ENCODE assay signal across 8 cellular contexts in genomic region chr7:2528481-2529095, GRCh38. TPM values are rescaled to one million over a fixed set of nuclear protein-coding genes. Genes with fewer than 3 reads are reported as not detected.
DNase-seq lines count a peak whose midpoint lies in the region; ATAC-seq, FAIRE-seq and TF ChIP-seq lines count a peak whose summit lies in the region.

No MANE protein-coding gene starts in this region.

- H3K4me1 ChIP-seq in liver (ENCODE audit: control insufficient read depth in 4 of 4, insufficient read depth in 4 of 4, low read length in 3 of 4) (peaks cover 0 to 11% (median 2%) of the 10 kb centered on the region in 4 donors), HepG2 (ENCODE audit: insufficient read depth, low read length) (peaks cover 51% of the 10 kb centered on the region), keratinocyte (ENCODE audit: control insufficient read depth, extremely low read depth, insufficient read depth, low read length) (peaks cover 53% of the 10 kb centered on the region), upper lobe of left lung (peaks cover 63 to 83% (median 82%) of the 10 kb centered on the region in 4 donors)

- TF ChIP-seq RAD21 in liver (IDR thresholded peaks at IDR 0.05) = no peak
- no peak for TF ChIP-seq RAD21 in HepG2 (CRISPR knock-in tag; IDR thresholded peaks at IDR 0.05)

- intact Hi-C loops in HepG2 (cut with micrococcal nuclease; ENCODE audit: unreplicated experiment) = no loop called here

- H3K79me2 ChIP-seq in HepG2 (ENCODE audit: insufficient read depth, low read length) (no peaks in the 10 kb centered on the region), keratinocyte (ENCODE audit: control insufficient read depth, insufficient read depth, low read length) (no peaks in the 10 kb centered on the region)

- 76% methylated on average over 18 of the region's 18 CpGs for WGBS in liver
- whole genome bisulfite sequencing in HepG2 (ENCODE audit: low lambda C conversion rate) = 60% methylated on average over 3 of the region's 18 CpGs
- 74 to 85% methylated on average over 9 to 18 of the region's 18 CpGs for WGBS in upper lobe of left lung, 2 donors

- no peak for TF ChIP-seq CTCF in liver (IDR thresholded peaks at IDR 0.05; ENCODE audit: low read depth, low read length, missing input control)
- no peak for TF ChIP-seq CTCF in HepG2 (CRISPR knock-in tag; IDR thresholded peaks at IDR 0.05)
- no peak for TF ChIP-seq CTCF in VCaP (conservative IDR thresholded peaks at IDR 0.05)
- no peak for TF ChIP-seq CTCF in keratinocyte (optimal IDR thresholded peaks at IDR 0.05 in 1 of 3, IDR thresholded peaks at IDR 0.05 in 1 of 3, conservative IDR thresholded peaks at IDR 0.05 in 1 of 3; ENCODE audit: extremely low read depth in 1 of 3, insufficient read depth in 2 of 3, low read length in 3 of 3)
- no peak for TF ChIP-seq CTCF in upper lobe of left lung (IDR thresholded peaks at IDR 0.05)

- peak overlapping the region; percentile 8 to 20 for H3K27ac ChIP-seq in liver (ENCODE audit: low read depth in 1 of 2, low read length in 2 of 2)
- no peak overlapping the region for H3K27ac ChIP-seq in HepG2 (ENCODE audit: extremely low read length, insufficient read depth, low read length)
- H3K27ac ChIP-seq in VCaP = peak overlapping the region; percentile 38; the same call in 1 of the 2 replicates
- H3K27ac ChIP-seq in keratinocyte (ENCODE audit: control insufficient read depth, insufficient read depth, low read length) = peak overlapping the region; percentile 8
- peak overlapping the region; percentile 82 to 96 (median 86) for H3K27ac ChIP-seq in upper lobe of left lung

- H3K27me3 ChIP-seq in liver (ENCODE audit: control insufficient read depth in 4 of 4, insufficient read depth in 4 of 4, low read length in 3 of 4) = no peaks in the 10 kb centered on the region
- peaks cover 0 to 13% of the 10 kb centered on the region in 2 experiments; a peak in 1 of 5 replicates for H3K27me3 ChIP-seq in HepG2 (ENCODE audit: control insufficient read depth in 1 of 2, insufficient read depth in 2 of 2, low read length in 2 of 2)
- no peaks in the 10 kb centered on the region for H3K27me3 ChIP-seq in keratinocyte (ENCODE audit: control insufficient read depth, extremely low read depth, insufficient read depth, low read length)
- peaks cover 0 to 5% (median 0%) of the 10 kb centered on the region in 4 donors for H3K27me3 ChIP-seq in upper lobe of left lung

- H3K4me2 ChIP-seq in HepG2 (ENCODE audit: low read depth, low read length) (no peak overlapping the region), keratinocyte (ENCODE audit: control insufficient read depth, extremely low read depth, insufficient read depth, low read depth, low read length) (no peak overlapping the region)

- H3K4me3 ChIP-seq in liver (ENCODE audit: low read depth in 1 of 3, low read length in 3 of 3) (no peak overlapping the region), HepG2 (replicated peaks in 1 of 3; ENCODE audit: insufficient read depth in 1 of 3, low read depth in 2 of 3, low read length in 3 of 3) (no peak overlapping the region), keratinocyte (ENCODE audit: control insufficient read depth in 2 of 3, extremely low read depth in 1 of 3, insufficient read depth in 2 of 3, low read depth in 1 of 3, low read length in 3 of 3) (no peak overlapping the region), upper lobe of left lung (peak overlapping the region in 2 of 4 donors; percentile 10 to 12)

- BruUV-seq in HepG2 (replicated peaks; lab: Mats Ljungman, UMichigan) = no TSS peak

- TF ChIP-seq EP300 in HepG2 (IDR thresholded peaks at IDR 0.05; ENCODE audit: low read depth in 2 of 2, low read length in 2 of 2) (no peak), HepG2 (CRISPR knock-in tag; IDR thresholded peaks at IDR 0.05; ENCODE audit: borderline replicate concordance) (no peak), upper lobe of left lung (IDR thresholded peaks at IDR 0.05) (no peak)

- dilution Hi-C loops in keratinocyte (cut with MboI; ENCODE audit: extremely low pct_ligation_motif_present, low sequenced_read_pairs) = no loop called here

- no peaks in the 10 kb centered on the region for H4K20me1 ChIP-seq in HepG2 (ENCODE audit: insufficient read depth, low read length)
- peaks cover 4% of the 10 kb centered on the region for H4K20me1 ChIP-seq in keratinocyte (ENCODE audit: control insufficient read depth, extremely low read depth, insufficient read depth, low read length)

- no peaks in the 10 kb centered on the region for H3K9me1 ChIP-seq in keratinocyte (ENCODE audit: control insufficient read depth, extremely low read depth, insufficient read depth, low read length)

- FAIRE-seq in HepG2 (lab: Jason Lieb, UNC) (no peak), keratinocyte (lab: Jason Lieb, UNC) (no peak)

- no peak for DNase-seq in HepG2 (ENCODE audit: low spot score)
- no peak for DNase-seq in keratinocyte (ENCODE audit: low read depth, low spot score)
- peak in 1 of 2 donors; percentile 85 for DNase-seq in upper lobe of left lung
- no peak for DNase-seq in NCI-H446 treated with DMSO at 0.1 percent for 48 hours (lab: John Stamatoyannopoulos, UW)

- TF ChIP-seq POLR2A in HepG2 (IDR thresholded peaks at IDR 0.05; ENCODE audit: insufficient read depth in 1 of 2, low read depth in 2 of 2, low read length in 2 of 2) (no peak), upper lobe of left lung (IDR thresholded peaks at IDR 0.05) (no peak)

- H3K9me3 ChIP-seq in liver (ENCODE audit: control insufficient read depth in 4 of 4, low read length in 3 of 4) (no peaks in the 10 kb centered on the region), HepG2 (ENCODE audit: low read length) (no peaks in the 10 kb centered on the region), keratinocyte (ENCODE audit: control insufficient read depth, low read depth, low read length) (no peaks in the 10 kb centered on the region), upper lobe of left lung (no peaks in the 10 kb centered on the region)

- no peak overlapping the region for H3K9ac ChIP-seq in liver (ENCODE audit: low read depth in 1 of 2, low read length in 2 of 2)
- no peak overlapping the region for H3K9ac ChIP-seq in HepG2 (ENCODE audit: insufficient read depth, low read depth, low read length)
- no peak overlapping the region for H3K9ac ChIP-seq in keratinocyte (ENCODE audit: control insufficient read depth, extremely low read depth, insufficient read depth, low read length)

- H3K36me3 ChIP-seq in liver (ENCODE audit: control insufficient read depth in 4 of 4, insufficient read depth in 3 of 4, low read depth in 1 of 4, low read length in 3 of 4) (no peaks in the 10 kb centered on the region), HepG2 (replicated peaks in 1 of 2; ENCODE audit: control insufficient read depth in 1 of 2, insufficient read depth in 2 of 2, low read length in 2 of 2) (no peaks in the 10 kb centered on the region), keratinocyte (ENCODE audit: control insufficient read depth in 2 of 2, extremely low read depth in 1 of 2, insufficient read depth in 2 of 2, low read length in 2 of 2) (peaks cover 10 to 12% of the 10 kb centered on the region in 2 experiments), upper lobe of left lung (peaks cover 0 to 29% (median 19%) of the 10 kb centered on the region in 4 donors)

- CTCF ChIA-PET in HepG2 (lab: Yijun Ruan, JAX; ENCODE audit: low intra/inter-chr PET ratio, low total read pairs) = no interaction called here

- ATAC-seq in HepG2 = no peak
- ATAC-seq in upper lobe of left lung (ENCODE audit: low FRiP score in 2 of 2) = no peak
- no peak for ATAC-seq in HG02938 (IDR thresholded peaks at IDR 0.05; ENCODE audit: unreplicated experiment)
- no peak for ATAC-seq in GM19328 (IDR thresholded peaks at IDR 0.05; ENCODE audit: unreplicated experiment)

- H2AFZ ChIP-seq in HepG2 (ENCODE audit: low read length) (no peak overlapping the region), keratinocyte (ENCODE audit: control insufficient read depth, low read length) (no peak overlapping the region)

- POLR2A ChIA-PET in HepG2 (lab: Yijun Ruan, JAX) = interaction anchor here (1.1 kb wide), 1 partner anchor 27 kb away, joined by 3 read pairs; no protein-coding TSS in a partner anchor

- in situ Hi-C loops in HepG2 (cut with HindIII; ENCODE audit: extremely low pct_ligation_motif_present, low pct_unique_long_range_greater_than_20kb) = no loop called here

RNA-seq across cellular contexts. Expression of gene LFNG, which starts 9.0 kb away (rescaled TPM):
- total RNA-seq in liver = 1 to 10 TPM; 2.8 to 2.9 TPM
- 1 to 10 TPM in 1 of 2 donors, under 1 TPM in 1; 0.22 to 2.4 TPM for polyA plus RNA-seq in liver
- total RNA-seq in HepG2 (2016; rRNA removed; fragmentation: Illumina TruSeq; extraction: Trizol) = 0.44 TPM in 1 of 2 replicates, not detected in the other
- not detected in 2 replicates for total RNA-seq in HepG2 (2016; cell fraction: cytosol; rRNA removed; fragmentation: Illumina TruSeq; extraction: Trizol; ENCODE audit: low read depth)
- total RNA-seq in HepG2 (2016; cell fraction: insoluble cytoplasmic fraction; rRNA removed; fragmentation: Illumina TruSeq; extraction: Trizol) = 0.18 and 0.80 TPM in 2 replicates
- 0.22 and 0.24 TPM in 2 replicates for total RNA-seq in HepG2 (2016; cell fraction: membrane; rRNA removed; fragmentation: Illumina TruSeq; extraction: Trizol)
- total RNA-seq in HepG2 (2016; cell fraction: nucleus; rRNA removed; fragmentation: Illumina TruSeq; extraction: Trizol) = 0.19 and 0.81 TPM in 2 replicates
- 1.5 and 1.6 TPM in 2 replicates for polyA plus RNA-seq in HepG2 (2011; rRNA removed)
- polyA plus RNA-seq in HepG2 (2011; cell fraction: cytosol; rRNA removed) = 1.1 and 2.1 TPM in 2 replicates
- polyA plus RNA-seq in HepG2 (2011; cell fraction: nucleus; rRNA removed) = 3.6 and 4.6 TPM in 2 replicates
- 0.72 and 1.2 TPM in 2 replicates for polyA plus RNA-seq in HepG2 (2012)
- 0.07 and 0.11 TPM in 2 replicates for polyA plus RNA-seq in HepG2 (2016; cell fraction: cytosol; fragmentation: Illumina TruSeq; extraction: Trizol; ENCODE audit: low read depth)
- 0.16 TPM in 1 of 2 replicates, not detected in the other for polyA plus RNA-seq in HepG2 (2016; cell fraction: insoluble cytoplasmic fraction; fragmentation: Illumina TruSeq; extraction: Trizol; ENCODE audit: low read depth)
- 0.12 and 0.18 TPM in 2 replicates for polyA plus RNA-seq in HepG2 (2016; cell fraction: membrane; fragmentation: Illumina TruSeq; extraction: Trizol; ENCODE audit: low read depth)
- polyA plus RNA-seq in HepG2 (2016; cell fraction: nucleus; fragmentation: Illumina TruSeq; extraction: Trizol; ENCODE audit: insufficient read depth, low read depth) = 0.70 and 1.00 TPM in 2 replicates
- 3.4 and 11.1 TPM in 2 replicates for polyA minus RNA-seq in HepG2 (2011; rRNA and poly(A)+ RNA removed; ENCODE audit: low replicate concordance)
- polyA minus RNA-seq in HepG2 (2011; cell fraction: cytosol; rRNA and poly(A)+ RNA removed) = 1.5 TPM in 2 replicates
- 2.4 and 4.6 TPM in 2 replicates for polyA minus RNA-seq in HepG2 (2011; cell fraction: nucleus; rRNA and poly(A)+ RNA removed)
- 17.7 to 21.1 TPM (median 20.8 TPM) in 3 replicates for polyA plus RNA-seq in keratinocyte
- 2.1 TPM for polyA plus RNA-seq in keratinocyte (2011; ENCODE audit: low read depth)
- polyA plus RNA-seq in keratinocyte (2011; cell fraction: cytosol; rRNA removed) = 7.5 and 18.4 TPM in 2 replicates
- polyA plus RNA-seq in keratinocyte (2011; cell fraction: nucleus; rRNA removed) = 24.0 and 32.4 TPM in 2 replicates
- 9.3 and 26.0 TPM in 2 replicates for polyA plus RNA-seq in keratinocyte (2012; ENCODE audit: low replicate concordance)
- 13.9 to 24.5 TPM (median 14.2 TPM) in 3 replicates for polyA minus RNA-seq in keratinocyte
- polyA minus RNA-seq in keratinocyte (2011; cell fraction: cytosol; rRNA and poly(A)+ RNA removed) = 40.9 TPM
- 27.8 and 29.3 TPM in 2 replicates for polyA minus RNA-seq in keratinocyte (2011; cell fraction: nucleus; rRNA and poly(A)+ RNA removed)
- 10 to 100 TPM; 30.6 to 62.9 (median 45.2) TPM for total RNA-seq in upper lobe of left lung

RNA-seq across cellular contexts. Expression of gene BRAT1, which starts 26.7 kb away (rescaled TPM):
- total RNA-seq in liver = 10 to 100 TPM; 16.5 to 20.7 TPM
- polyA plus RNA-seq in liver = 10 to 100 TPM in 1 of 2 donors, 1 to 10 TPM in 1; 10.0 to 16.9 TPM
- 16.7 and 20.3 TPM in 2 replicates for total RNA-seq in HepG2 (2016; rRNA removed; fragmentation: Illumina TruSeq; extraction: Trizol)
- total RNA-seq in HepG2 (2016; cell fraction: cytosol; rRNA removed; fragmentation: Illumina TruSeq; extraction: Trizol; ENCODE audit: low read depth) = 3.4 and 3.6 TPM in 2 replicates
- total RNA-seq in HepG2 (2016; cell fraction: insoluble cytoplasmic fraction; rRNA removed; fragmentation: Illumina TruSeq; extraction: Trizol) = 13.2 and 21.6 TPM in 2 replicates
- 6.7 and 7.9 TPM in 2 replicates for total RNA-seq in HepG2 (2016; cell fraction: membrane; rRNA removed; fragmentation: Illumina TruSeq; extraction: Trizol)
- 18.7 and 21.1 TPM in 2 replicates for total RNA-seq in HepG2 (2016; cell fraction: nucleus; rRNA removed; fragmentation: Illumina TruSeq; extraction: Trizol)
- polyA plus RNA-seq in HepG2 (2011; rRNA removed) = 10.2 and 14.6 TPM in 2 replicates
- polyA plus RNA-seq in HepG2 (2011; cell fraction: cytosol; rRNA removed) = 5.0 and 10.7 TPM in 2 replicates
- polyA plus RNA-seq in HepG2 (2011; cell fraction: nucleus; rRNA removed) = 126 and 171 TPM in 2 replicates
- 10.2 and 14.9 TPM in 2 replicates for polyA plus RNA-seq in HepG2 (2012)
- 1.2 and 1.3 TPM in 2 replicates for polyA plus RNA-seq in HepG2 (2016; cell fraction: cytosol; fragmentation: Illumina TruSeq; extraction: Trizol; ENCODE audit: low read depth)
- 10.1 and 12.8 TPM in 2 replicates for polyA plus RNA-seq in HepG2 (2016; cell fraction: insoluble cytoplasmic fraction; fragmentation: Illumina TruSeq; extraction: Trizol; ENCODE audit: low read depth)
- 3.8 and 4.4 TPM in 2 replicates for polyA plus RNA-seq in HepG2 (2016; cell fraction: membrane; fragmentation: Illumina TruSeq; extraction: Trizol; ENCODE audit: low read depth)
- 43.7 and 48.3 TPM in 2 replicates for polyA plus RNA-seq in HepG2 (2016; cell fraction: nucleus; fragmentation: Illumina TruSeq; extraction: Trizol; ENCODE audit: insufficient read depth, low read depth)
- 16.2 and 23.5 TPM in 2 replicates for polyA minus RNA-seq in HepG2 (2011; rRNA and poly(A)+ RNA removed; ENCODE audit: low replicate concordance)
- 7.9 and 8.9 TPM in 2 replicates for polyA minus RNA-seq in HepG2 (2011; cell fraction: cytosol; rRNA and poly(A)+ RNA removed)
- 10.3 and 10.4 TPM in 2 replicates for polyA minus RNA-seq in HepG2 (2011; cell fraction: nucleus; rRNA and poly(A)+ RNA removed)
- polyA plus RNA-seq in keratinocyte = 6.4 to 12.6 TPM (median 10.0 TPM) in 3 replicates
- 2.5 TPM for polyA plus RNA-seq in keratinocyte (2011; ENCODE audit: low read depth)
- 4.4 and 12.9 TPM in 2 replicates for polyA plus RNA-seq in keratinocyte (2011; cell fraction: cytosol; rRNA removed)
- 22.6 and 32.9 TPM in 2 replicates for polyA plus RNA-seq in keratinocyte (2011; cell fraction: nucleus; rRNA removed)
- polyA plus RNA-seq in keratinocyte (2012; ENCODE audit: low replicate concordance) = 9.7 and 18.5 TPM in 2 replicates
- polyA minus RNA-seq in keratinocyte = 5.1 to 12.8 TPM (median 8.4 TPM) in 3 replicates
- 29.2 TPM for polyA minus RNA-seq in keratinocyte (2011; cell fraction: cytosol; rRNA and poly(A)+ RNA removed)
- 18.2 and 19.3 TPM in 2 replicates for polyA minus RNA-seq in keratinocyte (2011; cell fraction: nucleus; rRNA and poly(A)+ RNA removed)
- total RNA-seq in upper lobe of left lung = 10 to 100 TPM; 23.9 to 68.3 (median 31.0) TPM

RNA-seq across cellular contexts. Expression of gene IQCE, which starts 30.2 kb away (rescaled TPM):
- total RNA-seq in liver (1 to 10 TPM; 2.6 to 5.9 TPM), HepG2 (2016; rRNA removed; fragmentation: Illumina TruSeq; extraction: Trizol) (2.5 and 3.0 TPM in 2 replicates), upper lobe of left lung (10 to 100 TPM; 18.0 to 51.3 (median 23.9) TPM)
- polyA plus RNA-seq in liver (1 to 10 TPM; 2.1 to 4.6 TPM), HepG2 (2011; rRNA removed) (1.5 and 1.7 TPM in 2 replicates), keratinocyte (4.7 to 9.1 TPM (median 5.2 TPM) in 3 replicates)
- 1.8 and 2.7 TPM in 2 replicates for total RNA-seq in HepG2 (2016; cell fraction: cytosol; rRNA removed; fragmentation: Illumina TruSeq; extraction: Trizol; ENCODE audit: low read depth)
- 1.6 and 2.7 TPM in 2 replicates for total RNA-seq in HepG2 (2016; cell fraction: insoluble cytoplasmic fraction; rRNA removed; fragmentation: Illumina TruSeq; extraction: Trizol)
- total RNA-seq in HepG2 (2016; cell fraction: membrane; rRNA removed; fragmentation: Illumina TruSeq; extraction: Trizol) = 3.0 and 4.1 TPM in 2 replicates
- 2.9 and 4.3 TPM in 2 replicates for total RNA-seq in HepG2 (2016; cell fraction: nucleus; rRNA removed; fragmentation: Illumina TruSeq; extraction: Trizol)
- polyA plus RNA-seq in HepG2 (2011; cell fraction: cytosol; rRNA removed) = 0.54 and 0.68 TPM in 2 replicates
- 4.0 and 6.8 TPM in 2 replicates for polyA plus RNA-seq in HepG2 (2011; cell fraction: nucleus; rRNA removed)
- polyA plus RNA-seq in HepG2 (2012) = 0.59 and 0.83 TPM in 2 replicates
- polyA plus RNA-seq in HepG2 (2016; cell fraction: cytosol; fragmentation: Illumina TruSeq; extraction: Trizol; ENCODE audit: low read depth) = 2.5 and 2.6 TPM in 2 replicates
- polyA plus RNA-seq in HepG2 (2016; cell fraction: insoluble cytoplasmic fraction; fragmentation: Illumina TruSeq; extraction: Trizol; ENCODE audit: low read depth) = 2.2 and 3.8 TPM in 2 replicates
- 3.3 and 3.7 TPM in 2 replicates for polyA plus RNA-seq in HepG2 (2016; cell fraction: membrane; fragmentation: Illumina TruSeq; extraction: Trizol; ENCODE audit: low read depth)
- polyA plus RNA-seq in HepG2 (2016; cell fraction: nucleus; fragmentation: Illumina TruSeq; extraction: Trizol; ENCODE audit: insufficient read depth, low read depth) = 6.7 and 9.8 TPM in 2 replicates
- polyA minus RNA-seq in HepG2 (2011; rRNA and poly(A)+ RNA removed; ENCODE audit: low replicate concordance) = 0.62 and 22.8 TPM in 2 replicates
- 0.62 and 1.5 TPM in 2 replicates for polyA minus RNA-seq in HepG2 (2011; cell fraction: cytosol; rRNA and poly(A)+ RNA removed)
- polyA minus RNA-seq in HepG2 (2011; cell fraction: nucleus; rRNA and poly(A)+ RNA removed) = 1.5 and 2.2 TPM in 2 replicates
- 6.6 TPM for polyA plus RNA-seq in keratinocyte (2011; ENCODE audit: low read depth)
- 6.5 and 10.3 TPM in 2 replicates for polyA plus RNA-seq in keratinocyte (2011; cell fraction: cytosol; rRNA removed)
- polyA plus RNA-seq in keratinocyte (2011; cell fraction: nucleus; rRNA removed) = 15.0 and 18.3 TPM in 2 replicates
- polyA plus RNA-seq in keratinocyte (2012; ENCODE audit: low replicate concordance) = 2.2 and 10.8 TPM in 2 replicates
- 8.2 to 16.2 TPM (median 8.6 TPM) in 3 replicates for polyA minus RNA-seq in keratinocyte
- polyA minus RNA-seq in keratinocyte (2011; cell fraction: cytosol; rRNA and poly(A)+ RNA removed) = 6.9 TPM
- polyA minus RNA-seq in keratinocyte (2011; cell fraction: nucleus; rRNA and poly(A)+ RNA removed) = 6.0 and 9.8 TPM in 2 replicates

RNA-seq across cellular contexts. Expression of gene GRIFIN, which starts 52.4 kb away (rescaled TPM):
- total RNA-seq in liver (not detected), HepG2 (2016; rRNA removed; fragmentation: Illumina TruSeq; extraction: Trizol) (not detected in 2 replicates), upper lobe of left lung (not detected)
- polyA plus RNA-seq in liver (not detected), HepG2 (2011; rRNA removed) (not detected in 2 replicates), keratinocyte (not detected in 3 replicates)
- total RNA-seq in HepG2 (2016; cell fraction: cytosol; rRNA removed; fragmentation: Illumina TruSeq; extraction: Trizol; ENCODE audit: low read depth) = not detected in 2 replicates
- total RNA-seq in HepG2 (2016; cell fraction: insoluble cytoplasmic fraction; rRNA removed; fragmentation: Illumina TruSeq; extraction: Trizol) = not detected in 2 replicates
- total RNA-seq in HepG2 (2016; cell fraction: membrane; rRNA removed; fragmentation: Illumina TruSeq; extraction: Trizol) = not detected in 2 replicates
- total RNA-seq in HepG2 (2016; cell fraction: nucleus; rRNA removed; fragmentation: Illumina TruSeq; extraction: Trizol) = not detected in 2 replicates
- polyA plus RNA-seq in HepG2 (2011; cell fraction: cytosol; rRNA removed) = not detected in 2 replicates
- polyA plus RNA-seq in HepG2 (2011; cell fraction: nucleus; rRNA removed) = not detected in 2 replicates
- polyA plus RNA-seq in HepG2 (2012) = not detected in 2 replicates
- polyA plus RNA-seq in HepG2 (2016; cell fraction: cytosol; fragmentation: Illumina TruSeq; extraction: Trizol; ENCODE audit: low read depth) = not detected in 2 replicates
- not detected in 2 replicates for polyA plus RNA-seq in HepG2 (2016; cell fraction: insoluble cytoplasmic fraction; fragmentation: Illumina TruSeq; extraction: Trizol; ENCODE audit: low read depth)
- not detected in 2 replicates for polyA plus RNA-seq in HepG2 (2016; cell fraction: membrane; fragmentation: Illumina TruSeq; extraction: Trizol; ENCODE audit: low read depth)
- polyA plus RNA-seq in HepG2 (2016; cell fraction: nucleus; fragmentation: Illumina TruSeq; extraction: Trizol; ENCODE audit: insufficient read depth, low read depth) = not detected in 2 replicates
- polyA minus RNA-seq in HepG2 (2011; rRNA and poly(A)+ RNA removed; ENCODE audit: low replicate concordance) = not detected in 2 replicates
- not detected in 2 replicates for polyA minus RNA-seq in HepG2 (2011; cell fraction: cytosol; rRNA and poly(A)+ RNA removed)
- not detected in 2 replicates for polyA minus RNA-seq in HepG2 (2011; cell fraction: nucleus; rRNA and poly(A)+ RNA removed)
- not detected for polyA plus RNA-seq in keratinocyte (2011; ENCODE audit: low read depth)
- polyA plus RNA-seq in keratinocyte (2011; cell fraction: cytosol; rRNA removed) = not detected in 2 replicates
- polyA plus RNA-seq in keratinocyte (2011; cell fraction: nucleus; rRNA removed) = not detected in 2 replicates
- not detected in 2 replicates for polyA plus RNA-seq in keratinocyte (2012; ENCODE audit: low replicate concordance)
- polyA minus RNA-seq in keratinocyte = not detected in 3 replicates
- polyA minus RNA-seq in keratinocyte (2011; cell fraction: cytosol; rRNA and poly(A)+ RNA removed) = not detected
- polyA minus RNA-seq in keratinocyte (2011; cell fraction: nucleus; rRNA and poly(A)+ RNA removed) = not detected in 2 replicates

Comparison
In these comparisons a context has a peak if more than half of its experiments do, and no peak if none do; other contexts are left out.
1. RNA of gene LFNG, which starts 9.0 kb away (total RNA-seq): 30.6 to 62.9 TPM in upper lobe of left lung; 2.8 to 2.9 TPM in liver and 0.18 to 0.81 TPM in HepG2; every median in the first group is over 4 times any median in the second.